8 cellular contexts compared by ENCODE assay signal in the genomic region with DNA sequence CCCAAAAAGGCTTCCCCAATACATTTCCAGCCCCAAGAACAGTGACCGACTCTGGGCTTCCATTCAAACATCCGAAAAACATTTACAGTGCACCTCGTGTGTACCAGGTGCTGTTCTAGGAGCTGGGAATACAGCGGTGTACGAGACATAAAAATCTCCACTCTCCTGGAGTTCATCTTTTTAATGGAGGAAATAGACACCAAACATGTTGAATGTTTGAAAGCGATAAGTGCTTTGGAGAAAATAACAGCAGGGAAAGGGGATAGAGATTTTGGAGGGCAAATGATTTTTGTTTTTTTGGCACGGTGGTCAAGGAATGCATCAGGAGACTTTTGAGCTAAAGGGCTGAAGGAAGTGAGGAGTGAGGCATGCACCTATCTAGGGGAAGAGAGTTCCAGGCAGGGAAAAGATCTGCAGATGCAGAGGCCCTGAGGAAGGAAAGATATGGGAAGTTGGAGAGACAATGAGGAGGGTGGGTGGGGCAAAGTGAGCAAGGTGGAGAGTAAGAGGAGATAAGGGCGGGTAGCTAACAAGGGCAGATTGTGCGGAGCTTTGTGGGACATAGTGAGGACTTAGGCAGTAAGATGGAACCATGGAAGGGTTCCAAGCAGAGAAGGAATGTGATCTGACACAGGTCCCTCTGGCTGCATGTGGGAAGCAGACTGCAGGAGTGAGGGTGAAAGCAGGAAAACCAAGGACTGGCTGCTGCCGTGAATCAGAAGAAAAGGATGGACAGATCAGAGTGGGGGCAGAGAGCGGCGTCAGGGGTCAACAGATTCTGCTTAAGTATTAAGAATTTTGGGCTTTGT. TPM values are rescaled to one million over a fixed set of nuclear protein-coding genes. Genes with fewer than 3 reads are reported as not detected.
DNase-seq lines count a peak whose midpoint lies in the region; ATAC-seq, FAIRE-seq and TF ChIP-seq lines count a peak whose summit lies in the region.

No MANE protein-coding gene starts in this region.

- H3K27ac Mint-ChIP-seq in progenitor cell of endocrine pancreas, result peak overlapping the region; percentile 93

- no peaks in the 10 kb centered on the region for H3K9me3 Mint-ChIP-seq in progenitor cell of endocrine pancreas (ENCODE audit: low read depth)

- no peak for DNase-seq in fibroblast of pulmonary artery (ENCODE audit: low read depth)
- no peak for DNase-seq in progenitor cell of endocrine pancreas (ENCODE audit: low spot score, unreplicated experiment)
- DNase-seq in 8988T, result no peak
- DNase-seq in stimulated activated CD4-positive, alpha-beta T cell treated with anti-CD3 and anti-CD28 coated beads, Interleukin-2, amount 100 ng/mL, for 24 hours, result no peak
- DNase-seq in GM19239 (ENCODE audit: insufficient read length, low spot score), result no peak

- H4K20me1 ChIP-seq in SU-DHL-6 (ENCODE audit: low read depth, low read length), result peaks cover 8% of the 10 kb centered on the region; the same call in 1 of the 2 replicates

- no peak for TF ChIP-seq CTCF in SU-DHL-6 (IDR thresholded peaks at IDR 0.05; ENCODE audit: insufficient read depth, low read length, poor library complexity, severe bottlenecking)
- no peak for TF ChIP-seq CTCF in fibroblast of pulmonary artery (IDR thresholded peaks at IDR 0.05; ENCODE audit: low read length, missing control alignments)
- TF ChIP-seq CTCF in progenitor cell of endocrine pancreas (IDR thresholded peaks at IDR 0.05; ENCODE audit: unreplicated experiment), result no peak

- H3K9me2 ChIP-seq in SU-DHL-6 (replicated peaks; ENCODE audit: insufficient read depth, low read length), result no peaks in the 10 kb centered on the region

- no peak for FAIRE-seq in GM19239 (lab: Jason Lieb, UNC)

- H3K36me3 ChIP-seq in SU-DHL-6 (ENCODE audit: low read length), result no peaks in the 10 kb centered on the region

- no peaks in the 10 kb centered on the region for H3K9me3 ChIP-seq in SU-DHL-6 (ENCODE audit: insufficient read depth, low read length)

- H3K9ac ChIP-seq in SU-DHL-6 (ENCODE audit: low read length), result peak overlapping the region; percentile 87

- peaks cover 33% of the 10 kb centered on the region for H3K4me1 Mint-ChIP-seq in progenitor cell of endocrine pancreas (ENCODE audit: low read depth)

- peak; percentile 7 for ATAC-seq in GM21381 (IDR thresholded peaks at IDR 0.05; ENCODE audit: unreplicated experiment)
- ATAC-seq in GM21737 (IDR thresholded peaks at IDR 0.05; ENCODE audit: unreplicated experiment), result no peak

- H3K4me3 ChIP-seq in SU-DHL-6 (ENCODE audit: insufficient read depth, low read length, poor library complexity, severe bottlenecking), result peak overlapping the region; percentile 46
- peak overlapping the region; percentile 93 for H3K4me3 ChIP-seq in fibroblast of pulmonary artery (replicated peaks; ENCODE audit: low read depth, low read length)

- H3K27me3 ChIP-seq in SU-DHL-6 (ENCODE audit: low read length), result no peaks in the 10 kb centered on the region

- peaks cover 43% of the 10 kb centered on the region for H3K79me2 ChIP-seq in SU-DHL-6 (ENCODE audit: insufficient read depth, low read length)

- peaks cover 8% of the 10 kb centered on the region; the same call in 1 of the 2 replicates for H3F3A ChIP-seq in SU-DHL-6 (ENCODE audit: insufficient read depth)

- peaks cover 3% of the 10 kb centered on the region for H3K27me3 Mint-ChIP-seq in progenitor cell of endocrine pancreas

- H2AFZ ChIP-seq in SU-DHL-6 (ENCODE audit: low read depth, low read length, severe bottlenecking), result peak overlapping the region; percentile 33

- H3K36me3 Mint-ChIP-seq in progenitor cell of endocrine pancreas (ENCODE audit: insufficient read depth), result peaks cover 2% of the 10 kb centered on the region

- no peak overlapping the region; the same call in 1 of the 2 replicates for H3K27ac ChIP-seq in SU-DHL-6 (ENCODE audit: low read depth, low read length)

- H3K4me3 Mint-ChIP-seq in progenitor cell of endocrine pancreas (ENCODE audit: low read depth), result peak overlapping the region; percentile 92

- H3K4me2 ChIP-seq in SU-DHL-6 (ENCODE audit: low read depth, low read length, poor library complexity, severe bottlenecking), result peak overlapping the region; percentile 64

RNA-seq across cellular contexts. Expression of gene FBL, which starts 0.7 kb away (rescaled TPM):
- 250 and 271 TPM in 2 replicates for total RNA-seq in progenitor cell of endocrine pancreas

RNA-seq across cellular contexts. Expression of gene DYRK1B, which starts 12.9 kb away (rescaled TPM):
- total RNA-seq in progenitor cell of endocrine pancreas, result 80.7 and 90.7 TPM in 2 replicates
